In genomic region chr4:39181905-39182638, GRCh38 we compare ENCODE assay signal across 1 cellular context.
A peak's percentile ranks its signal among the peaks of the same experiment; 100 is the strongest.
TF ChIP-seq lines count a peak whose summit lies in the region.

TSS of gene WDR19 (plus strand) at chr4:39182529. CDS start at chr4:39182558, 29 bp downstream.

TF ChIP-seq in GM12878, 131 proteins besides CTCF, POLR2A, EP300 and RAD21 (continued from another document and continues in another):
- TF ChIP-seq MXI1 (IDR thresholded peaks at IDR 0.05; ENCODE audit: low read depth, low read length), result peak; percentile 96
- peak; percentile 73 for TF ChIP-seq PKNOX1 (IDR thresholded peaks at IDR 0.05)
- TF ChIP-seq SIN3A (IDR thresholded peaks at IDR 0.05; ENCODE audit: low read depth, low read length), result peak; percentile 76; the same call in 1 of the 2 replicates
- TF ChIP-seq SP1 (IDR thresholded peaks at IDR 0.05; ENCODE audit: low read depth, low read length), result peak; percentile 84
- peak; percentile 60 for TF ChIP-seq ATF7 (IDR thresholded peaks at IDR 0.05; ENCODE audit: low read depth)
- no peak for TF ChIP-seq JUND (IDR thresholded peaks at IDR 0.05; ENCODE audit: low read depth, low read length)
- 0 out of 2 replicates have a peak, but pooled peaks have one; percentile 37 for TF ChIP-seq PAX5 (IDR thresholded peaks at IDR 0.05; ENCODE audit: borderline replicate concordance, low read depth, low read length)
- TF ChIP-seq ZZZ3 (IDR thresholded peaks at IDR 0.05; ENCODE audit: control insufficient read depth, insufficient read length, low read depth), result no peak
- TF ChIP-seq, protein P1, sequence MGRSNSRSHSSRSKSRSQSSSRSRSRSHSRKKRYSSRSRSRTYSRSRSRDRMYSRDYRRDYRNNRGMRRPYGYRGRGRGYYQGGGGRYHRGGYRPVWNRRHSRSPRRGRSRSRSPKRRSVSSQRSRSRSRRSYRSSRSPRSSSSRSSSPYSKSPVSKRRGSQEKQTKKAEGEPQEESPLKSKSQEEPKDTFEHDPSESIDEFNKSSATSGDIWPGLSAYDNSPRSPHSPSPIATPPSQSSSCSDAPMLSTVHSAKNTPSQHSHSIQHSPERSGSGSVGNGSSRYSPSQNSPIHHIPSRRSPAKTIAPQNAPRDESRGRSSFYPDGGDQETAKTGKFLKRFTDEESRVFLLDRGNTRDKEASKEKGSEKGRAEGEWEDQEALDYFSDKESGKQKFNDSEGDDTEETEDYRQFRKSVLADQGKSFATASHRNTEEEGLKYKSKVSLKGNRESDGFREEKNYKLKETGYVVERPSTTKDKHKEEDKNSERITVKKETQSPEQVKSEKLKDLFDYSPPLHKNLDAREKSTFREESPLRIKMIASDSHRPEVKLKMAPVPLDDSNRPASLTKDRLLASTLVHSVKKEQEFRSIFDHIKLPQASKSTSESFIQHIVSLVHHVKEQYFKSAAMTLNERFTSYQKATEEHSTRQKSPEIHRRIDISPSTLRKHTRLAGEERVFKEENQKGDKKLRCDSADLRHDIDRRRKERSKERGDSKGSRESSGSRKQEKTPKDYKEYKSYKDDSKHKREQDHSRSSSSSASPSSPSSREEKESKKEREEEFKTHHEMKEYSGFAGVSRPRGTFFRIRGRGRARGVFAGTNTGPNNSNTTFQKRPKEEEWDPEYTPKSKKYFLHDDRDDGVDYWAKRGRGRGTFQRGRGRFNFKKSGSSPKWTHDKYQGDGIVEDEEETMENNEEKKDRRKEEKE (IDR thresholded peaks at IDR 0.05), result no peak
- TF ChIP-seq BHLHE40 (IDR thresholded peaks at IDR 0.05; ENCODE audit: borderline replicate concordance in 1 of 2, low read depth in 2 of 2, low read length in 1 of 2), result no peak; a peak in 1 of 4 replicates
- TF ChIP-seq RFX5 (IDR thresholded peaks at IDR 0.05; ENCODE audit: low read depth, low read length), result peak; percentile 71
- TF ChIP-seq STAT1 (conservative IDR thresholded peaks at IDR 0.05), result no peak
- TF ChIP-seq YY1 (IDR thresholded peaks at IDR 0.05; ENCODE audit: low read depth, low read length), result peak; percentile 38; the same call in 1 of the 2 replicates
- peak; percentile 25; the same call in 1 of the 2 replicates for TF ChIP-seq JUNB (IDR thresholded peaks at IDR 0.05)
- TF ChIP-seq NR2C2 (IDR thresholded peaks at IDR 0.05; ENCODE audit: borderline replicate concordance, control insufficient read depth, insufficient read length, low read depth), result no peak
- TF ChIP-seq RUNX3 (IDR thresholded peaks at IDR 0.05; ENCODE audit: low read length), result peak; percentile 34; the same call in 1 of the 2 replicates
- TF ChIP-seq TCF12 (IDR thresholded peaks at IDR 0.05; ENCODE audit: low read depth, low read length), result no peak
- TF ChIP-seq PML (IDR thresholded peaks at IDR 0.05; ENCODE audit: low read length), result no peak
- TF ChIP-seq CREB1 (IDR thresholded peaks at IDR 0.05; ENCODE audit: low read depth), result peak; percentile 49; the same call in 1 of the 2 replicates
- peak; percentile 76; the same call in 1 of the 2 replicates for TF ChIP-seq BMI1 (IDR thresholded peaks at IDR 0.05; ENCODE audit: borderline replicate concordance)
- TF ChIP-seq SMC3 (IDR thresholded peaks at IDR 0.05; ENCODE audit: borderline replicate concordance, low read length), result peak; percentile 5; the same call in 1 of the 2 replicates
- TF ChIP-seq IRF3 (IDR thresholded peaks at IDR 0.05), result 0 out of 2 replicates have a peak, but pooled peaks have one; percentile 6
- TF ChIP-seq MEF2A (IDR thresholded peaks at IDR 0.05; ENCODE audit: insufficient read depth, low read depth, low read length), result 0 out of 2 replicates have a peak, but pooled peaks have one; percentile 19
- TF ChIP-seq SPI1 (IDR thresholded peaks at IDR 0.05; ENCODE audit: borderline replicate concordance, insufficient read depth, low read depth, low read length), result no peak
- no peak for TF ChIP-seq RCOR1 (conservative IDR thresholded peaks at IDR 0.05; ENCODE audit: low read depth, low read length)
- TF ChIP-seq HDAC2 (IDR thresholded peaks at IDR 0.05), result no peak
- no peak for TF ChIP-seq SMAD1 (IDR thresholded peaks at IDR 0.05; ENCODE audit: low read depth, partially characterized antibody)
- no peak for TF ChIP-seq NFXL1 (IDR thresholded peaks at IDR 0.05; ENCODE audit: borderline replicate concordance)
- TF ChIP-seq KDM1A (IDR thresholded peaks at IDR 0.05; ENCODE audit: borderline replicate concordance), result no peak
- TF ChIP-seq CREM (IDR thresholded peaks at IDR 0.05; ENCODE audit: low read depth), result peak; percentile 31; the same call in 1 of the 2 replicates
- no peak for TF ChIP-seq MYB (IDR thresholded peaks at IDR 0.05; ENCODE audit: borderline replicate concordance, low read depth, low read length)
- no peak for TF ChIP-seq IRF5 (IDR thresholded peaks at IDR 0.05; ENCODE audit: borderline replicate concordance)
- no peak for TF ChIP-seq IRF4 (IDR thresholded peaks at IDR 0.05; ENCODE audit: low read depth, low read length)
- peak; percentile 40 for TF ChIP-seq MLLT1 (IDR thresholded peaks at IDR 0.05)
- TF ChIP-seq KLF5 (IDR thresholded peaks at IDR 0.05; ENCODE audit: partially characterized antibody), result peak; percentile 15
- no peak for TF ChIP-seq SMAD5 (IDR thresholded peaks at IDR 0.05; ENCODE audit: low read depth)
- 0 out of 2 replicates have a peak, but pooled peaks have one; percentile 49 for TF ChIP-seq POLR2AphosphoS5 (IDR thresholded peaks at IDR 0.05; ENCODE audit: low read length)
- no peak for TF ChIP-seq PAX8 (IDR thresholded peaks at IDR 0.05)
- no peak for TF ChIP-seq MTA2 (IDR thresholded peaks at IDR 0.05; ENCODE audit: low read depth)
- TF ChIP-seq, protein P2, sequence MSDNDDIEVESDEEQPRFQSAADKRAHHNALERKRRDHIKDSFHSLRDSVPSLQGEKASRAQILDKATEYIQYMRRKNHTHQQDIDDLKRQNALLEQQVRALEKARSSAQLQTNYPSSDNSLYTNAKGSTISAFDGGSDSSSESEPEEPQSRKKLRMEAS (IDR thresholded peaks at IDR 0.05; ENCODE audit: low read depth, low read length), result 0 out of 2 replicates have a peak, but pooled peaks have one; percentile 30
- TF ChIP-seq ZBTB40 (IDR thresholded peaks at IDR 0.05; ENCODE audit: borderline replicate concordance), result no peak; the same call in 1 of the 2 replicates
- no peak for TF ChIP-seq ZNF622 (IDR thresholded peaks at IDR 0.05)
- peak; percentile 19; the same call in 1 of the 2 replicates for TF ChIP-seq IKZF1 (conservative IDR thresholded peaks at IDR 0.05)
- TF ChIP-seq SRF (IDR thresholded peaks at IDR 0.05; ENCODE audit: low read depth in 2 of 2, low read length in 2 of 2), result 0 out of 4 replicates have a peak, but pooled peaks of 1 of the 2 experiments have one; percentile 2
- TF ChIP-seq BRCA1 (IDR thresholded peaks at IDR 0.05; ENCODE audit: low read depth, low read length), result peak; percentile 53
- TF ChIP-seq EZH2 (IDR thresholded peaks at IDR 0.05; ENCODE audit: borderline replicate concordance, control insufficient read depth, low read depth, low read length), result no peak
- TF ChIP-seq USF1 (IDR thresholded peaks at IDR 0.05; ENCODE audit: borderline replicate concordance, extremely low read length, insufficient read depth, low read depth, low read length), result peak; percentile 59
- TF ChIP-seq ELK1 (IDR thresholded peaks at IDR 0.05; ENCODE audit: low read depth, low read length), result no peak
- TF ChIP-seq CHD2 (IDR thresholded peaks at IDR 0.05; ENCODE audit: borderline replicate concordance, low read depth, low read length), result peak; percentile 95
- peak; percentile 92 for TF ChIP-seq RAD51 (IDR thresholded peaks at IDR 0.05)
- peak; percentile 60 for TF ChIP-seq NRF1 (conservative IDR thresholded peaks at IDR 0.05; ENCODE audit: low read depth, low read length)
- TF ChIP-seq USF2 (IDR thresholded peaks at IDR 0.05; ENCODE audit: borderline replicate concordance, low read depth, low read length), result peak; percentile 64
- TF ChIP-seq POU2F2 (IDR thresholded peaks at IDR 0.05; ENCODE audit: borderline replicate concordance, low read depth, low read length), result no peak
- TF ChIP-seq ZSCAN29 (IDR thresholded peaks at IDR 0.05), result no peak
